ENCODE assay signal across 8 cellular contexts in genomic region chr7:66682350-66683093, GRCh38. TPM values are rescaled to one million over a fixed set of nuclear protein-coding genes. Genes with fewer than 3 reads are reported as not detected.
DNase-seq lines count a peak whose midpoint lies in the region; ATAC-seq, FAIRE-seq and TF ChIP-seq lines count a peak whose summit lies in the region.

No MANE protein-coding gene starts in this region.

- no peak overlapping the region for H4K8ac ChIP-seq in H1 (ENCODE audit: extremely low read depth, insufficient read depth, low read length)

- no peaks in the 10 kb centered on the region for H3K27me3 Mint-ChIP-seq in activated CD8-positive, alpha-beta memory T cell treated with anti-CD3 and anti-CD28 coated beads, Interleukin-2, amount 10 ng/mL, durations not matched to agents 7 days and 5 days

- intact Hi-C loops in Panc1 (cut with micrococcal nuclease; ENCODE audit: unreplicated experiment) = no loop called here

- FAIRE-seq in H1 (lab: Jason Lieb, UNC) = no peak

- no peak overlapping the region for H3K56ac ChIP-seq in H1 (replicated peaks; ENCODE audit: insufficient read length, low read depth, low read length)

- POLR2A ChIA-PET in Panc1 (lab: Charles Lee) = no interaction called here
- POLR2A ChIA-PET in H1 (lab: Charles Lee; ENCODE audit: partially characterized antibody) = interaction anchor here (0.5 to 1.0 kb wide), 3 partner anchors 28 to 166 kb away, joined by 3 read pairs; no protein-coding TSS in a partner anchor

- H3K9ac ChIP-seq in H1 (replicated peaks in 1 of 4; ENCODE audit: extremely low read depth in 1 of 4, low read depth in 3 of 4, low read length in 3 of 4) = peak overlapping the region; percentile 2 to 95 (median 60); a peak in 6 of 7 replicates

- no peak overlapping the region for H3K23ac ChIP-seq in H1 (ENCODE audit: insufficient read length)

- H2AFZ ChIP-seq in H1 (ENCODE audit: low read length) = no peak overlapping the region; the same call in 1 of the 2 replicates

- no peaks in the 10 kb centered on the region for H3K9me3 Mint-ChIP-seq in activated CD8-positive, alpha-beta memory T cell treated with anti-CD3 and anti-CD28 coated beads, Interleukin-2, amount 10 ng/mL, durations not matched to agents 7 days and 5 days (ENCODE audit: low read depth)

- H2AK5ac ChIP-seq in H1 (ENCODE audit: low read depth, low read length) = no peak overlapping the region

- H3K4me2 ChIP-seq in H1 (ENCODE audit: insufficient read depth in 1 of 2, low read depth in 2 of 2, low read length in 2 of 2) = peak overlapping the region; percentile 64 to 71

- no peak overlapping the region for H2BK120ac ChIP-seq in H1 (replicated peaks; ENCODE audit: low read depth, low read length)

- no peaks in the 10 kb centered on the region for H3K9me3 ChIP-seq in Panc1 (ENCODE audit: control insufficient read depth, insufficient read depth, low read depth, low read length)
- H3K9me3 ChIP-seq in H1 (ENCODE audit: insufficient read depth in 2 of 2, low read depth in 1 of 2, low read length in 1 of 2) = no peaks in the 10 kb centered on the region
- H3K9me3 ChIP-seq in muscle layer of duodenum (ENCODE audit: control insufficient read depth in 1 of 2, low read length in 2 of 2) = no peaks in the 10 kb centered on the region

- peak overlapping the region; percentile 95 for H3K27ac Mint-ChIP-seq in activated CD8-positive, alpha-beta memory T cell treated with anti-CD3 and anti-CD28 coated beads, Interleukin-2, amount 10 ng/mL, durations not matched to agents 7 days and 5 days

- H3K79me1 ChIP-seq in H1 (ENCODE audit: low read depth, low read length) = peaks cover 4% of the 10 kb centered on the region; the same call in 1 of the 2 replicates

- DNase-seq in activated CD8-positive, alpha-beta memory T cell treated with anti-CD3 and anti-CD28 coated beads, Interleukin-2, amount 10 ng/mL, durations not matched to agents 7 days and 5 days = peak; percentile 47
- no peak for DNase-seq in activated CD8-positive, alpha-beta memory T cell treated with anti-CD3 and anti-CD28 coated beads for 24 hours
- DNase-seq in Panc1 (ENCODE audit: low read depth, low spot score) = no peak
- no peak for DNase-seq in H1 (ENCODE audit: low read depth in 1 of 2, low spot score in 2 of 2)
- DNase-seq in NCI-H526 treated with DMSO at 0.1 percent for 48 hours (lab: John Stamatoyannopoulos, UW) = no peak
- DNase-seq in globus pallidus (ENCODE audit: low spot score) = no peak

- in situ Hi-C loops in Panc1 (cut with HindIII; ENCODE audit: low pct_unique_long_range_greater_than_20kb, low sequenced_read_pairs) = no loop called here

- BruUV-seq in Panc1 (replicated peaks; lab: Mats Ljungman, UMichigan) = no TSS peak

- no peak overlapping the region for H2BK5ac ChIP-seq in H1 (ENCODE audit: low read depth, low read length)

- H3K4me3 Mint-ChIP-seq in activated CD8-positive, alpha-beta memory T cell treated with anti-CD3 and anti-CD28 coated beads, Interleukin-2, amount 10 ng/mL, durations not matched to agents 7 days and 5 days = peak overlapping the region; percentile 92

- H3K36me3 ChIP-seq in Panc1 (ENCODE audit: control insufficient read depth, insufficient read depth, low read length) (no peaks in the 10 kb centered on the region), H1 (ENCODE audit: control insufficient read depth in 2 of 4, insufficient read depth in 4 of 4, low read length in 3 of 4) (no peaks in the 10 kb centered on the region), muscle layer of duodenum (ENCODE audit: control insufficient read depth in 1 of 2, insufficient read depth in 2 of 2, low read length in 2 of 2) (no peaks in the 10 kb centered on the region)

- H3K4me1 ChIP-seq in Panc1 (ENCODE audit: control insufficient read depth, insufficient read depth, low read length) = peaks cover 17% of the 10 kb centered on the region
- H3K4me1 ChIP-seq in H1 (replicated peaks in 1 of 4; ENCODE audit: control insufficient read depth in 3 of 4, insufficient read depth in 4 of 4, low read length in 3 of 4) = no peaks in the 10 kb centered on the region; a peak in 2 of 7 replicates
- peaks cover 0 to 10% of the 10 kb centered on the region in 2 donors for H3K4me1 ChIP-seq in muscle layer of duodenum (ENCODE audit: control insufficient read depth in 1 of 2, insufficient read depth in 2 of 2, low read length in 2 of 2)

- H4K5ac ChIP-seq in H1 (ENCODE audit: insufficient read length, low read depth, low read length) = no peak overlapping the region

- CTCF ChIA-PET in activated CD8-positive, alpha-beta memory T cell treated with anti-CD3 and anti-CD28 coated beads, Interleukin-2, amount 10 ng/mL, durations not matched to agents 7 days and 5 days (lab: Charles Lee) = interaction anchor here (1.3 kb wide), 1 partner anchor 52 kb away, joined by 3 read pairs; no protein-coding TSS in a partner anchor
- CTCF ChIA-PET in Panc1 (lab: Charles Lee) (no interaction called here), H1 (lab: Charles Lee; ENCODE audit: partially characterized antibody) (interaction anchor here (1.4 kb wide), 1 partner anchor 125 kb away, joined by 5 read pairs; no protein-coding TSS in a partner anchor)

- 6% methylated on average over 52 of the region's 66 CpGs; no CpG with 5 or more reads in 1 of the 2 experiments for WGBS in H1 (ENCODE audit: extremely low coverage in 1 of 2, insufficient coverage in 1 of 2, insufficient read length in 1 of 2, insufficient replicate concordance in 2 of 2, low coverage in 1 of 2, low lambda C conversion rate in 2 of 2, missing lambda C conversion rate in 1 of 2), 2 experiments

- TF ChIP-seq EP300 in H1 (IDR thresholded peaks at IDR 0.05; ENCODE audit: borderline replicate concordance in 1 of 2, low read depth in 2 of 2, low read length in 2 of 2) = no peak

- peaks cover 0 to 3% of the 10 kb centered on the region in 2 experiments for H4K20me1 ChIP-seq in H1 (replicated peaks in 1 of 2; ENCODE audit: control insufficient read depth in 1 of 2, insufficient read depth in 2 of 2, low read length in 2 of 2)

- peak; percentile 37 for ATAC-seq in activated CD8-positive, alpha-beta memory T cell treated with anti-CD3 and anti-CD28 coated beads, Interleukin-2, amount 10 ng/mL, durations not matched to agents 7 days and 5 days
- ATAC-seq in HG02642 (IDR thresholded peaks at IDR 0.05; ENCODE audit: poor library complexity, unreplicated experiment) (peak; percentile 23), Panc1 (peak; percentile 66)

- peaks cover 1% of the 10 kb centered on the region for H3K36me3 Mint-ChIP-seq in activated CD8-positive, alpha-beta memory T cell treated with anti-CD3 and anti-CD28 coated beads, Interleukin-2, amount 10 ng/mL, durations not matched to agents 7 days and 5 days

- no peak overlapping the region for H2BK12ac ChIP-seq in H1 (ENCODE audit: low read depth, low read length)

- no peak overlapping the region for H3K4ac ChIP-seq in H1 (replicated peaks; ENCODE audit: insufficient read length, low read depth, low read length)

- H2BK20ac ChIP-seq in H1 (ENCODE audit: low read length) = no peak overlapping the region

- no peak for TF ChIP-seq RAD21 in H1 (IDR thresholded peaks at IDR 0.05 in 1 of 2, conservative IDR thresholded peaks at IDR 0.05 in 1 of 2; ENCODE audit: low read depth in 2 of 2, low read length in 2 of 2)

- H3K27ac ChIP-seq in Panc1 (ENCODE audit: low read length) = peak overlapping the region; percentile 77
- H3K27ac ChIP-seq in H1 (ENCODE audit: low read depth, low read length) = no peak overlapping the region
- H3K27ac ChIP-seq in muscle layer of duodenum (ENCODE audit: low read length) = peak overlapping the region; percentile 96

- peaks cover 32% of the 10 kb centered on the region for H3K4me1 Mint-ChIP-seq in activated CD8-positive, alpha-beta memory T cell treated with anti-CD3 and anti-CD28 coated beads, Interleukin-2, amount 10 ng/mL, durations not matched to agents 7 days and 5 days

- H3K23me2 ChIP-seq in H1 (ENCODE audit: low read depth, low read length) = peaks cover 8% of the 10 kb centered on the region; the same call in 1 of the 2 replicates

- TF ChIP-seq CTCF in Panc1 (IDR thresholded peaks at IDR 0.05) (no peak), H1 (IDR thresholded peaks at IDR 0.05; ENCODE audit: control extremely low read depth in 1 of 3, insufficient read depth in 1 of 3, low read depth in 1 of 3, low read length in 3 of 3) (no peak)

- no peak overlapping the region for H3K14ac ChIP-seq in H1 (ENCODE audit: insufficient read length)

- H3K18ac ChIP-seq in H1 (ENCODE audit: extremely low read depth, low read length) = no peak overlapping the region; the same call in 1 of the 2 replicates

- H2BK15ac ChIP-seq in H1 (ENCODE audit: low read length) = no peak overlapping the region

- no peaks in the 10 kb centered on the region for H3K27me3 ChIP-seq in Panc1 (ENCODE audit: control insufficient read depth, insufficient read depth, low read length)
- H3K27me3 ChIP-seq in H1 (replicated peaks in 1 of 4; ENCODE audit: control insufficient read depth in 3 of 4, extremely low read depth in 1 of 4, insufficient read depth in 3 of 4, low read length in 3 of 4) = no peaks in the 10 kb centered on the region
- no peaks in the 10 kb centered on the region for H3K27me3 ChIP-seq in muscle layer of duodenum (ENCODE audit: low read depth, low read length)

- peaks cover 0 to 3% of the 10 kb centered on the region in 2 experiments; a peak in 1 of 4 replicates for H3K79me2 ChIP-seq in H1 (ENCODE audit: control insufficient read depth in 1 of 2, insufficient read depth in 2 of 2, low read length in 2 of 2)

- no peak overlapping the region for H4K91ac ChIP-seq in H1 (replicated peaks; ENCODE audit: insufficient read length, low read length)

- H3K4me3 ChIP-seq in Panc1 (ENCODE audit: low read depth in 2 of 2, low read length in 2 of 2) (peak overlapping the region; percentile 71 to 91), H1 (ENCODE audit: extremely low read depth in 1 of 4, insufficient read depth in 2 of 4, low read depth in 3 of 4, low read length in 4 of 4) (peak overlapping the region; percentile 75 to 91 (median 78)), muscle layer of duodenum (ENCODE audit: low read depth in 1 of 2, low read length in 2 of 2) (peak overlapping the region; percentile 79 to 91)

- no peak for TF ChIP-seq POLR2A in H1 (IDR thresholded peaks at IDR 0.05; ENCODE audit: control extremely low read depth in 1 of 2, low read depth in 2 of 2, low read length in 2 of 2)

RNA-seq across cellular contexts. Expression of gene KCTD7, which starts 53.8 kb away (rescaled TPM):
- total RNA-seq in activated CD8-positive, alpha-beta memory T cell treated with anti-CD3 and anti-CD28 coated beads, Interleukin-2, amount 10 ng/mL, durations not matched to agents 7 days and 5 days = 10 to 100 TPM; 27.8 to 41.9 TPM
- total RNA-seq in Panc1 (2021; ENCODE audit: unreplicated experiment) = 28.0 TPM
- 22.4 TPM for polyA plus RNA-seq in Panc1 (2012; ENCODE audit: insufficient read length)
- total RNA-seq in H1 (2021; fragmentation: NEBNext Ultra II Directional; extraction: Animal tissue kit (Norgen Biotek cat#: 25700)) = 7.7 and 8.6 TPM in 2 replicates
- 11.9 and 20.9 TPM in 2 replicates for polyA plus RNA-seq in H1 (2011; rRNA removed)
- 15.6 TPM for polyA plus RNA-seq in H1 (2011; cell fraction: cytosol; rRNA removed)
- 27.3 TPM for polyA plus RNA-seq in H1 (2011; cell fraction: nucleus; rRNA removed)
- polyA plus RNA-seq in H1 (2012, experiment 1 of 2) = 5.4 to 7.5 TPM (median 6.9 TPM) in 4 replicates
- polyA plus RNA-seq in H1 (2012, experiment 2 of 2) = 4.1 TPM
- 6.6 TPM for polyA plus RNA-seq in H1 (2013, experiment 1 of 2)
- polyA plus RNA-seq in H1 (2013, experiment 2 of 2) = 6.0 TPM
- 12.0 and 16.0 TPM in 2 replicates for polyA minus RNA-seq in H1 (2011; rRNA and poly(A)+ RNA removed)
- 7.9 TPM for polyA minus RNA-seq in H1 (2011; cell fraction: cytosol; rRNA and poly(A)+ RNA removed)
- polyA minus RNA-seq in H1 (2011; cell fraction: nucleus; rRNA and poly(A)+ RNA removed) = 9.1 TPM

RNA-seq across cellular contexts. Expression of gene RABGEF1, which starts 58.0 kb away (rescaled TPM):
- 10 to 100 TPM; 21.7 to 25.6 TPM for total RNA-seq in activated CD8-positive, alpha-beta memory T cell treated with anti-CD3 and anti-CD28 coated beads, Interleukin-2, amount 10 ng/mL, durations not matched to agents 7 days and 5 days
- total RNA-seq in Panc1 (2021; ENCODE audit: unreplicated experiment) = 27.3 TPM
- polyA plus RNA-seq in Panc1 (2012; ENCODE audit: insufficient read length) = 22.9 TPM
- 17.3 and 18.0 TPM in 2 replicates for total RNA-seq in H1 (2021; fragmentation: NEBNext Ultra II Directional; extraction: Animal tissue kit (Norgen Biotek cat#: 25700))
- 8.8 and 10.2 TPM in 2 replicates for polyA plus RNA-seq in H1 (2011; rRNA removed)
- polyA plus RNA-seq in H1 (2011; cell fraction: cytosol; rRNA removed) = 12.7 TPM
- 16.1 TPM for polyA plus RNA-seq in H1 (2011; cell fraction: nucleus; rRNA removed)
- polyA plus RNA-seq in H1 (2012, experiment 1 of 2) = 12.5 to 15.9 TPM (median 13.4 TPM) in 4 replicates
- 1.6 TPM for polyA plus RNA-seq in H1 (2012, experiment 2 of 2)
- 7.8 TPM for polyA plus RNA-seq in H1 (2013, experiment 1 of 2)
- 7.8 TPM for polyA plus RNA-seq in H1 (2013, experiment 2 of 2)
- 28.8 and 35.9 TPM in 2 replicates for polyA minus RNA-seq in H1 (2011; rRNA and poly(A)+ RNA removed)
- polyA minus RNA-seq in H1 (2011; cell fraction: cytosol; rRNA and poly(A)+ RNA removed) = 10.3 TPM
- polyA minus RNA-seq in H1 (2011; cell fraction: nucleus; rRNA and poly(A)+ RNA removed) = 14.3 TPM
